In the genomic region with DNA sequence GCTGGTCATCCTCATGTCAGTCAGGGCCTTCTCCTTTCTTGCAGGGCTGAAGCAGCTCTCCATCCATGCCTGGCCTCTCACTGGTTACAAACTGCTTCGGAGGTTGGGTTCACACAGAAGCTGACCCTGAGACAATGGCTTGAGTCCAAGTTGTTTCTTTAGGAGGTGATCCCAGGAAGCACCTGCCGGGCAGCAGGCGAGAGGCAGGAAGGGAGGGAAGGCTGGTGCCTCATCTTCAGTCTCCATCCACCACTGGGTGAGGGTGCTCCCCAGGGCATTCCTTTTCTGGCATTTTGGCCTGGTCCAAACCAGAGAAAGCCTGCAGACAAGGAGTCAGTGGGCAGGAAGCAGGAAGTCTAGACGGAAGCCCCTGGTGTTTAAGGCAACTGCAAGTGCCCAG, we compare ENCODE assay signal across 24 cellular contexts.
"Had no signal": no experiment of that assay in that cellular context is flagged by ENCODE, and none has a peak within 500 bp of the region (broad histone marks: within the 10 kb centered on the region; RNA-seq: fewer than 3 reads in every experiment).

No MANE protein-coding gene starts in this region.

- H3K27ac ChIP-seq: gastroesophageal sphincter, prostate gland, sigmoid colon, stomach, thyroid gland, upper lobe of right lung had no signal

- H3K4me1 ChIP-seq: gastroesophageal sphincter, prostate gland, sigmoid colon, upper lobe of right lung had no signal

- H3K27me3 ChIP-seq: gastroesophageal sphincter, ovary, sigmoid colon, stomach, thyroid gland, upper lobe of right lung had no signal

- DNase-seq: activated CD4-positive, alpha-beta T cell treated with anti-CD3 and anti-CD28 coated beads for 36 hours; activated CD4-positive, CD25-positive, alpha-beta regulatory T cell; activated CD8-positive, alpha-beta memory T cell treated with anti-CD3 and anti-CD28 coated beads, Interleukin-2, amount 10 ng/mL, durations not matched to agents 7 days and 5 days; activated CD8-positive, alpha-beta T cell treated with anti-CD3 and anti-CD28 coated beads, Interleukin-2, amount 10 ng/mL, durations not matched to agents 7 days and 5 days; activated naive CD4-positive, alpha-beta T cell; activated T-cell treated with anti-CD3 and anti-CD28 coated beads for 4 hours; activated T-cell treated with anti-CD3 and anti-CD28 coated beads, Interleukin-2, amount 50 U/mL, for 72 hours; effector memory CD4-positive, alpha-beta T cell; head of caudate nucleus; hippocampal formation; left cardiac atrium; left ventricle myocardium superior; ovary; sigmoid colon; small intestine; stimulated activated naive B cell treated with anti-CD40 and anti-IgM and Interleukin-4, amounts not matched to agents 10 μg/mL and 1 μg/mL and 100 μg/mL, for 72 hours; stomach; thyroid gland; upper lobe of right lung had no signal

- H3K36me3 ChIP-seq: gastroesophageal sphincter, ovary, prostate gland, sigmoid colon, stomach, thyroid gland, upper lobe of right lung had no signal

- FAIRE-seq: colon, keratinocyte, small intestine had no signal

- H3K4me3 ChIP-seq: gastroesophageal sphincter, ovary, prostate gland, sigmoid colon, stomach, thyroid gland, upper lobe of right lung had no signal

- H3K9me3 ChIP-seq: gastroesophageal sphincter, ovary, prostate gland, sigmoid colon, stomach, thyroid gland, upper lobe of right lung had no signal

- ATAC-seq: activated CD4-positive, alpha-beta T cell treated with anti-CD3 and anti-CD28 coated beads for 36 hours; activated CD8-positive, alpha-beta memory T cell treated with anti-CD3 and anti-CD28 coated beads, Interleukin-2, amount 10 ng/mL, durations not matched to agents 7 days and 5 days; activated CD8-positive, alpha-beta T cell treated with anti-CD3 and anti-CD28 coated beads, Interleukin-2, amount 10 ng/mL, durations not matched to agents 7 days and 5 days; activated naive CD4-positive, alpha-beta T cell treated with anti-CD3 and anti-CD28 coated beads, Interleukin-2, amount 50 U/mL, for 72 hours; activated T-cell treated with anti-CD3 and anti-CD28 coated beads, Interleukin-2, amount 50 U/mL, for 72 hours; gastroesophageal sphincter; left cardiac atrium; left ventricle myocardium superior; stimulated activated naive B cell treated with anti-CD40 and anti-IgM and Interleukin-4, amounts not matched to agents 10 μg/mL and 1 μg/mL and 100 μg/mL, for 72 hours; upper lobe of right lung had no signal
